ENCODE assay signal across 18 cellular contexts in genomic region chr2:143635936-143636335, GRCh38.
"Had no signal": no experiment of that assay in that cellular context is flagged by ENCODE, and none has a peak within 500 bp of the region (broad histone marks: within the 10 kb centered on the region; RNA-seq: fewer than 3 reads in every experiment).

No MANE protein-coding gene starts in this region.

- H3K27ac ChIP-seq: colonic mucosa, dorsolateral prefrontal cortex, esophagus muscularis mucosa, foreskin keratinocyte, gastroesophageal sphincter, heart left ventricle, left lung, lower lobe of right lung had no signal

- ATAC-seq: foreskin keratinocyte; gastroesophageal sphincter; heart left ventricle; left cardiac atrium; left ventricle myocardium superior; mucosa of descending colon; naive thymus-derived CD8-positive, alpha-beta T cell had no signal

- H3K27me3 ChIP-seq: colonic mucosa, dorsolateral prefrontal cortex, esophagus muscularis mucosa, foreskin keratinocyte, gastroesophageal sphincter, heart left ventricle, left lung had no signal

- H3K4me3 ChIP-seq: colonic mucosa, dorsolateral prefrontal cortex, esophagus muscularis mucosa, gastroesophageal sphincter, heart left ventricle, left lung, lower lobe of right lung, mucosa of descending colon had no signal

- DNase-seq: colonic mucosa; dermis blood vessel endothelial cell; effector CD4-positive, alpha-beta T cell; effector memory CD4-positive, alpha-beta T cell; heart left ventricle; hippocampal formation; left cardiac atrium; left lung; left ventricle myocardium superior; lower lobe of right lung; mesenchymal stem cell; mucosa of descending colon; naive B cell; naive thymus-derived CD8-positive, alpha-beta T cell had no signal

- H3K36me3 ChIP-seq: colonic mucosa, esophagus muscularis mucosa, gastroesophageal sphincter, heart left ventricle, left lung, lower lobe of right lung had no signal

- H3K9me3 ChIP-seq: colonic mucosa, mucosa of descending colon had no signal

- H3K4me1 ChIP-seq: colonic mucosa, esophagus muscularis mucosa, foreskin keratinocyte, gastroesophageal sphincter, heart left ventricle, left lung, lower lobe of right lung had no signal
